In genomic region chr20:3622411-3622810, GRCh38 we compare ENCODE assay signal across 42 cellular contexts. TPM values are rescaled to one million over a fixed set of nuclear protein-coding genes. Genes with fewer than 3 reads are reported as not detected.
"Had no signal": no experiment of that assay in that cellular context is flagged by ENCODE, and none has a peak within 500 bp of the region (broad histone marks: within the 10 kb centered on the region; RNA-seq: fewer than 3 reads in every experiment).

No MANE protein-coding gene starts in this region.

- H3K36me3 Mint-ChIP-seq: activated naive CD4-positive, alpha-beta T cell treated with anti-CD3 and anti-CD28 coated beads, Interleukin-2, amount 10 ng/mL, durations not matched to agents 7 days and 5 days; activated naive CD8-positive, alpha-beta T cell treated with anti-CD3 and anti-CD28 coated beads, Interleukin-2, amount 10 ng/mL, durations not matched to agents 7 days and 5 days had no signal

- DNase-seq: activated B cell treated with CpG ODN at 0.5 μM for 24 hours; activated CD4-positive, alpha-beta memory T cell treated with anti-CD3 and anti-CD28 coated beads for 36 hours; activated CD4-positive, alpha-beta T cell treated with anti-CD3 and anti-CD28 coated beads for 4 hours; activated CD4-positive, alpha-beta T cell treated with anti-CD3 and anti-CD28 coated beads, Interleukin-2, amount 10 ng/mL, durations not matched to agents 24 days and 14 days; activated CD4-positive, alpha-beta T cell treated with anti-CD3 and anti-CD28 coated beads, Interleukin-2, amount 50 U/mL, for 1 hour; activated CD4-positive, alpha-beta T cell treated with anti-CD3 and anti-CD28 coated beads, Interleukin-2, amount 50 U/mL, for 4 hours; activated CD4-positive, CD25-positive, alpha-beta regulatory T cell treated with anti-CD3 and anti-CD28 coated beads, Interleukin-2, amount 50 U/mL, for 72 hours; activated CD8-positive, alpha-beta memory T cell treated with anti-CD3 and anti-CD28 coated beads, Interleukin-2, amount 50 U/mL, for 4 hours; activated CD8-positive, alpha-beta T cell treated with anti-CD3 and anti-CD28 coated beads for 36 hours; activated effector memory CD4-positive, alpha-beta T cell treated with Interleukin-2 at 50 U/mL for 16 hours; activated gamma-delta T cell; activated naive CD4-positive, alpha-beta T cell treated with anti-CD3 and anti-CD28 coated beads, Interleukin-2, amount 10 ng/mL, durations not matched to agents 7 days and 5 days; activated naive CD4-positive, alpha-beta T cell treated with Interleukin-2 at 50 U/mL for 16 hours; activated naive CD8-positive, alpha-beta T cell treated with anti-CD3 and anti-CD28 coated beads, Interleukin-2, amount 10 ng/mL, durations not matched to agents 7 days and 5 days; activated naive CD8-positive, alpha-beta T cell treated with anti-CD3 and anti-CD28 coated beads, Interleukin-2, amount 50 U/mL, for 24 hours; activated T-cell treated with anti-CD3 and anti-CD28 coated beads for 4 hours; activated T-cell treated with anti-CD3 and anti-CD28 coated beads, Interleukin-2, amount 50 U/mL, for 1 hour; activated T-cell treated with anti-CD3 and anti-CD28 coated beads, Interleukin-2, amount 50 U/mL, for 4 hours; activated T-cell treated with anti-CD3 and anti-CD28 coated beads, Interleukin-2, amount 50 U/mL, for 72 hours; amygdala; anterior cingulate cortex; caudate nucleus; cerebellar nuclear complex; T-helper 1 cell; T-helper 2 cell; T-helper 9 cell had no signal

- H3K27me3 Mint-ChIP-seq: activated B cell treated with CpG ODN at 0.5 μM for 24 hours; activated CD4-positive, alpha-beta memory T cell treated with anti-CD3 and anti-CD28 coated beads for 36 hours; activated CD4-positive, alpha-beta T cell treated with anti-CD3 and anti-CD28 coated beads, Interleukin-2, amount 10 ng/mL, durations not matched to agents 24 days and 14 days; activated CD8-positive, alpha-beta T cell treated with anti-CD3 and anti-CD28 coated beads for 36 hours; activated naive CD4-positive, alpha-beta T cell treated with anti-CD3 and anti-CD28 coated beads, Interleukin-2, amount 10 ng/mL, durations not matched to agents 7 days and 5 days; activated naive CD4-positive, alpha-beta T cell treated with anti-CD3 and anti-CD28 coated beads, Interleukin-2, amount 50 U/mL, for 24 hours; activated naive CD8-positive, alpha-beta T cell; activated naive CD8-positive, alpha-beta T cell treated with anti-CD3 and anti-CD28 coated beads, Interleukin-2, amount 10 ng/mL, durations not matched to agents 7 days and 5 days; activated naive CD8-positive, alpha-beta T cell treated with anti-CD3 and anti-CD28 coated beads, Interleukin-2, amount 50 U/mL, for 24 hours; brain; central memory CD8-positive, alpha-beta T cell had no signal

- H3K36me3 ChIP-seq: cardiac muscle cell had no signal

- H3K27ac ChIP-seq: ascending aorta, cardiac muscle cell, VCaP had no signal

- H3K4me3 ChIP-seq: ascending aorta, cardiac muscle cell had no signal

- H3K27ac Mint-ChIP-seq: activated B cell treated with CpG ODN at 0.5 μM for 24 hours; activated CD4-positive, alpha-beta memory T cell treated with anti-CD3 and anti-CD28 coated beads for 36 hours; activated CD4-positive, alpha-beta T cell treated with anti-CD3 and anti-CD28 coated beads, Interleukin-2, amount 10 ng/mL, durations not matched to agents 24 days and 14 days; activated CD8-positive, alpha-beta T cell treated with anti-CD3 and anti-CD28 coated beads for 36 hours; activated naive CD4-positive, alpha-beta T cell treated with anti-CD3 and anti-CD28 coated beads, Interleukin-2, amount 10 ng/mL, durations not matched to agents 7 days and 5 days; activated naive CD4-positive, alpha-beta T cell treated with anti-CD3 and anti-CD28 coated beads, Interleukin-2, amount 50 U/mL, for 24 hours; activated naive CD8-positive, alpha-beta T cell; activated naive CD8-positive, alpha-beta T cell treated with anti-CD3 and anti-CD28 coated beads, Interleukin-2, amount 10 ng/mL, durations not matched to agents 7 days and 5 days; activated naive CD8-positive, alpha-beta T cell treated with anti-CD3 and anti-CD28 coated beads, Interleukin-2, amount 50 U/mL, for 24 hours; activated T-cell treated with anti-CD3 and anti-CD28 coated beads, Interleukin-2, amount 50 U/mL, for 72 hours; activated T-helper 1 cell treated with anti-CD3 and anti-CD28 coated beads, Interleukin-12 subunit alpha, Interleukin-12 subunit beta, Interleukin-2, Interleukin-4 antibody, amounts not matched to agents 30 ng/mL and 10 ng/mL and 1 ng/mL, durations not matched to agents 14 hours and 24 hours and 36 hours; activated T-helper 2 cell treated with anti-CD3 and anti-CD28 coated beads, Interferon-gamma antibody, Interleukin-2, Interleukin-4, amounts not matched to agents 10 μg/mL and 5 μg/mL and 100 μg/mL, durations not matched to agents 14 hours and 24 hours and 36 hours; T-helper 1 cell treated with Interleukin-12 subunit alpha and Interleukin-12 subunit beta and Interleukin-4 antibody, amounts not matched to agents 30 μg/mL and 1 μg/mL, for 36 hours; T-helper 2 cell treated with Interferon-gamma antibody and Interleukin-4, amounts not matched to agents 5 μg/mL and 100 μg/mL, for 36 hours had no signal

- ATAC-seq: activated CD8-positive, alpha-beta T cell treated with anti-CD3 and anti-CD28 coated beads for 36 hours; activated naive CD8-positive, alpha-beta T cell treated with anti-CD3 and anti-CD28 coated beads, Interleukin-2, amount 50 U/mL, for 24 hours; activated T-cell treated with anti-CD3 and anti-CD28 coated beads, Interleukin-2, amount 50 U/mL, for 4 hours; activated T-cell treated with anti-CD3 and anti-CD28 coated beads, Interleukin-2, amount 50 U/mL, for 72 hours had no signal

- H3K4me3 Mint-ChIP-seq: activated B cell treated with CpG ODN at 0.5 μM for 24 hours; activated CD4-positive, alpha-beta memory T cell treated with anti-CD3 and anti-CD28 coated beads for 36 hours; activated CD4-positive, alpha-beta T cell treated with anti-CD3 and anti-CD28 coated beads, Interleukin-2, amount 10 ng/mL, durations not matched to agents 24 days and 14 days; activated CD8-positive, alpha-beta T cell treated with anti-CD3 and anti-CD28 coated beads for 36 hours; activated naive CD4-positive, alpha-beta T cell treated with anti-CD3 and anti-CD28 coated beads, Interleukin-2, amount 10 ng/mL, durations not matched to agents 7 days and 5 days; activated naive CD4-positive, alpha-beta T cell treated with anti-CD3 and anti-CD28 coated beads, Interleukin-2, amount 50 U/mL, for 24 hours; activated naive CD8-positive, alpha-beta T cell; activated naive CD8-positive, alpha-beta T cell treated with anti-CD3 and anti-CD28 coated beads, Interleukin-2, amount 10 ng/mL, durations not matched to agents 7 days and 5 days; activated naive CD8-positive, alpha-beta T cell treated with anti-CD3 and anti-CD28 coated beads, Interleukin-2, amount 50 U/mL, for 24 hours; activated T-cell treated with anti-CD3 and anti-CD28 coated beads, Interleukin-2, amount 50 U/mL, for 4 hours; activated T-cell treated with anti-CD3 and anti-CD28 coated beads, Interleukin-2, amount 50 U/mL, for 72 hours; activated T-helper 1 cell treated with anti-CD3 and anti-CD28 coated beads, Interleukin-12 subunit alpha, Interleukin-12 subunit beta, Interleukin-2, Interleukin-4 antibody, amounts not matched to agents 30 ng/mL and 10 ng/mL and 1 ng/mL, durations not matched to agents 14 hours and 24 hours and 36 hours; brain; central memory CD8-positive, alpha-beta T cell; T-helper 1 cell treated with Interleukin-12 subunit alpha and Interleukin-12 subunit beta and Interleukin-4 antibody, amounts not matched to agents 30 μg/mL and 1 μg/mL, for 36 hours; T-helper 2 cell treated with Interferon-gamma antibody and Interleukin-4, amounts not matched to agents 5 μg/mL and 100 μg/mL, for 36 hours had no signal

- H3K9me3 ChIP-seq: ascending aorta had no signal

- H3K27me3 ChIP-seq: ascending aorta, cardiac muscle cell had no signal

- FAIRE-seq: bronchial epithelial cell, TTC549 had no signal

- H3K4me1 Mint-ChIP-seq: activated B cell treated with CpG ODN at 0.5 μM for 24 hours; activated CD4-positive, alpha-beta T cell treated with anti-CD3 and anti-CD28 coated beads, Interleukin-2, amount 10 ng/mL, durations not matched to agents 24 days and 14 days; activated naive CD4-positive, alpha-beta T cell treated with anti-CD3 and anti-CD28 coated beads, Interleukin-2, amount 10 ng/mL, durations not matched to agents 7 days and 5 days; activated naive CD4-positive, alpha-beta T cell treated with anti-CD3 and anti-CD28 coated beads, Interleukin-2, amount 50 U/mL, for 24 hours; activated naive CD8-positive, alpha-beta T cell treated with anti-CD3 and anti-CD28 coated beads, Interleukin-2, amount 10 ng/mL, durations not matched to agents 7 days and 5 days; activated naive CD8-positive, alpha-beta T cell treated with anti-CD3 and anti-CD28 coated beads, Interleukin-2, amount 50 U/mL, for 24 hours; brain; central memory CD8-positive, alpha-beta T cell had no signal

- H3K9me3 Mint-ChIP-seq: activated B cell treated with CpG ODN at 0.5 μM for 24 hours; activated CD4-positive, alpha-beta memory T cell treated with anti-CD3 and anti-CD28 coated beads for 36 hours; activated CD4-positive, alpha-beta T cell treated with anti-CD3 and anti-CD28 coated beads, Interleukin-2, amount 10 ng/mL, durations not matched to agents 24 days and 14 days; activated CD8-positive, alpha-beta T cell treated with anti-CD3 and anti-CD28 coated beads for 36 hours; activated naive CD4-positive, alpha-beta T cell treated with anti-CD3 and anti-CD28 coated beads, Interleukin-2, amount 10 ng/mL, durations not matched to agents 7 days and 5 days; activated naive CD4-positive, alpha-beta T cell treated with anti-CD3 and anti-CD28 coated beads, Interleukin-2, amount 50 U/mL, for 24 hours; activated naive CD8-positive, alpha-beta T cell treated with anti-CD3 and anti-CD28 coated beads, Interleukin-2, amount 10 ng/mL, durations not matched to agents 7 days and 5 days; activated naive CD8-positive, alpha-beta T cell treated with anti-CD3 and anti-CD28 coated beads, Interleukin-2, amount 50 U/mL, for 24 hours; activated T-cell treated with anti-CD3 and anti-CD28 coated beads, Interleukin-2, amount 50 U/mL, for 4 hours; activated T-cell treated with anti-CD3 and anti-CD28 coated beads, Interleukin-2, amount 50 U/mL, for 72 hours; activated T-helper 1 cell treated with anti-CD3 and anti-CD28 coated beads, Interleukin-12 subunit alpha, Interleukin-12 subunit beta, Interleukin-2, Interleukin-4 antibody, amounts not matched to agents 30 ng/mL and 10 ng/mL and 1 ng/mL, durations not matched to agents 14 hours and 24 hours and 36 hours; activated T-helper 2 cell treated with anti-CD3 and anti-CD28 coated beads, Interferon-gamma antibody, Interleukin-2, Interleukin-4, amounts not matched to agents 10 μg/mL and 5 μg/mL and 100 μg/mL, durations not matched to agents 14 hours and 24 hours and 36 hours; brain; central memory CD8-positive, alpha-beta T cell; T-helper 1 cell treated with Interleukin-12 subunit alpha and Interleukin-12 subunit beta and Interleukin-4 antibody, amounts not matched to agents 30 μg/mL and 1 μg/mL, for 36 hours; T-helper 2 cell treated with Interferon-gamma antibody and Interleukin-4, amounts not matched to agents 5 μg/mL and 100 μg/mL, for 36 hours had no signal

- H3K4me1 ChIP-seq: ascending aorta had no signal

RNA-seq across cellular contexts. Expression of gene GFRA4, which starts 40.8 kb away (rescaled TPM):
- total RNA-seq: activated B cell treated with CpG ODN at 0.5 μM for 24 hours; activated CD4-positive, alpha-beta memory T cell treated with anti-CD3 and anti-CD28 coated beads for 36 hours; activated CD4-positive, alpha-beta T cell treated with anti-CD3 and anti-CD28 coated beads, Interleukin-2, amount 10 ng/mL, durations not matched to agents 24 days and 14 days; activated CD8-positive, alpha-beta memory T cell treated with anti-CD3 and anti-CD28 coated beads for 36 hours; activated CD8-positive, alpha-beta T cell treated with anti-CD3 and anti-CD28 coated beads for 36 hours; activated naive CD8-positive, alpha-beta T cell treated with anti-CD3 and anti-CD28 coated beads, Interleukin-2, amount 10 ng/mL, durations not matched to agents 7 days and 5 days; activated T-cell treated with anti-CD3 and anti-CD28 coated beads, Interleukin-2, amount 50 U/mL, for 4 hours; activated T-cell treated with anti-CD3 and anti-CD28 coated beads, Interleukin-2, amount 50 U/mL, for 72 hours; activated T-helper 1 cell treated with anti-CD3 and anti-CD28 coated beads, Interleukin-12 subunit alpha, Interleukin-12 subunit beta, Interleukin-2, Interleukin-4 antibody, amounts not matched to agents 30 ng/mL and 10 ng/mL and 1 ng/mL, durations not matched to agents 14 hours and 24 hours and 36 hours; activated T-helper 2 cell treated with anti-CD3 and anti-CD28 coated beads, Interferon-gamma antibody, Interleukin-2, Interleukin-4, amounts not matched to agents 10 μg/mL and 5 μg/mL and 100 μg/mL, durations not matched to agents 14 hours and 24 hours and 36 hours; ascending aorta; bronchial epithelial cell; cardiac muscle cell; chondrocyte had no signal
- polyA plus RNA-seq: adipose tissue, cardiac muscle cell had no signal

RNA-seq across cellular contexts. Expression of gene ADAM33, which starts 59.4 kb away (rescaled TPM):
- total RNA-seq: activated B cell treated with CpG ODN at 0.5 μM for 24 hours; activated CD4-positive, alpha-beta memory T cell treated with anti-CD3 and anti-CD28 coated beads for 36 hours; activated CD4-positive, alpha-beta T cell treated with anti-CD3 and anti-CD28 coated beads, Interleukin-2, amount 10 ng/mL, durations not matched to agents 24 days and 14 days; activated CD8-positive, alpha-beta memory T cell treated with anti-CD3 and anti-CD28 coated beads for 36 hours; activated CD8-positive, alpha-beta T cell treated with anti-CD3 and anti-CD28 coated beads for 36 hours; activated naive CD8-positive, alpha-beta T cell treated with anti-CD3 and anti-CD28 coated beads, Interleukin-2, amount 10 ng/mL, durations not matched to agents 7 days and 5 days; activated T-cell treated with anti-CD3 and anti-CD28 coated beads, Interleukin-2, amount 50 U/mL, for 4 hours; activated T-cell treated with anti-CD3 and anti-CD28 coated beads, Interleukin-2, amount 50 U/mL, for 72 hours; activated T-helper 1 cell treated with anti-CD3 and anti-CD28 coated beads, Interleukin-12 subunit alpha, Interleukin-12 subunit beta, Interleukin-2, Interleukin-4 antibody, amounts not matched to agents 30 ng/mL and 10 ng/mL and 1 ng/mL, durations not matched to agents 14 hours and 24 hours and 36 hours; activated T-helper 2 cell treated with anti-CD3 and anti-CD28 coated beads, Interferon-gamma antibody, Interleukin-2, Interleukin-4, amounts not matched to agents 10 μg/mL and 5 μg/mL and 100 μg/mL, durations not matched to agents 14 hours and 24 hours and 36 hours had no signal
